In genomic region chr14:69663322-69663686, GRCh38 we compare ENCODE assay signal across 15 cellular contexts. TPM values are rescaled to one million over a fixed set of nuclear protein-coding genes. Genes with fewer than 3 reads are reported as not detected.
DNase-seq lines count a peak whose midpoint lies in the region; ATAC-seq, FAIRE-seq and TF ChIP-seq lines count a peak whose summit lies in the region.
"Had no signal": no experiment of that assay in that cellular context is flagged by ENCODE, and none has a peak within 500 bp of the region (broad histone marks: within the 10 kb centered on the region; RNA-seq: fewer than 3 reads in every experiment).

No MANE protein-coding gene starts in this region.

- no peaks in the 10 kb centered on the region for H3K9me3 Mint-ChIP-seq in stimulated activated naive CD8-positive, alpha-beta T cell treated with anti-CD3 and anti-CD28 coated beads, Interleukin-15, Interleukin-2, amounts not matched to agents 100 ng/mL and 50 ng/mL, for 24 hours
- H3K9me3 Mint-ChIP-seq in stimulated activated naive CD8-positive, alpha-beta T cell treated with anti-CD3 and anti-CD28 coated beads, Interleukin-15, amount 100 ng/mL, for 72 hours: peaks cover 0 to 4% of the 10 kb centered on the region in 2 donors
- no peaks in the 10 kb centered on the region for H3K9me3 Mint-ChIP-seq in natural killer cell
- H3K9me3 Mint-ChIP-seq: CD8-positive, alpha-beta T cell had no signal

- no peak for DNase-seq in stimulated activated naive CD8-positive, alpha-beta T cell treated with anti-CD3 and anti-CD28 coated beads, Interleukin-15, amount 100 ng/mL, for 72 hours
- peak; percentile 20 for DNase-seq in astrocyte of the spinal cord (ENCODE audit: low read depth, low spot score)
- no peak for DNase-seq in natural killer cell
- DNase-seq in frontal cortex (ENCODE audit: low spot score in 2 of 2): no peak
- DNase-seq: CD8-positive, alpha-beta T cell; erythroblast; NCI-H524 treated with DMSO at 0.1 percent for 48 hours; occipital lobe; stimulated activated CD4-positive, alpha-beta T cell treated with anti-CD3 and anti-CD28 coated beads, Interleukin-2, amount 100 ng/mL, for 24 hours had no signal

- TF ChIP-seq CTCF in astrocyte of the spinal cord (IDR thresholded peaks at IDR 0.05; ENCODE audit: low read depth, low read length) (no peak), natural killer cell (IDR thresholded peaks at IDR 0.05) (no peak)

- H3K4me3 Mint-ChIP-seq in stimulated activated naive CD8-positive, alpha-beta T cell treated with anti-CD3 and anti-CD28 coated beads, Interleukin-15, Interleukin-2, amounts not matched to agents 100 ng/mL and 50 ng/mL, for 24 hours: no peak overlapping the region
- no peak overlapping the region for H3K4me3 Mint-ChIP-seq in stimulated activated naive CD8-positive, alpha-beta T cell treated with anti-CD3 and anti-CD28 coated beads, Interleukin-15, amount 100 ng/mL, for 72 hours
- H3K4me3 Mint-ChIP-seq in natural killer cell: no peak overlapping the region
- H3K4me3 Mint-ChIP-seq: CD8-positive, alpha-beta T cell had no signal

- in situ Hi-C loops in astrocyte of the spinal cord (cut with HindIII; ENCODE audit: low sequenced_read_pairs): no loop called here

- no peak overlapping the region for H3K4me3 ChIP-seq in astrocyte of the spinal cord (ENCODE audit: low read depth, low read length)

- H3K4me1 Mint-ChIP-seq in stimulated activated naive CD8-positive, alpha-beta T cell treated with anti-CD3 and anti-CD28 coated beads, Interleukin-15, Interleukin-2, amounts not matched to agents 100 ng/mL and 50 ng/mL, for 24 hours (ENCODE audit: low read depth): peaks cover 98% of the 10 kb centered on the region
- peaks cover 99% of the 10 kb centered on the region for H3K4me1 Mint-ChIP-seq in stimulated activated naive CD8-positive, alpha-beta T cell treated with anti-CD3 and anti-CD28 coated beads, Interleukin-15, amount 100 ng/mL, for 72 hours
- H3K4me1 Mint-ChIP-seq in natural killer cell: peaks cover 95% of the 10 kb centered on the region in 2 donors

- FAIRE-seq in frontal cortex (lab: Jason Lieb, UNC): no peak
- FAIRE-seq: bronchial epithelial cell, keratinocyte had no signal

- no peak for ATAC-seq in stimulated activated naive CD8-positive, alpha-beta T cell treated with anti-CD3 and anti-CD28 coated beads, Interleukin-15, amount 100 ng/mL, for 72 hours
- ATAC-seq in natural killer cell: no peak
- ATAC-seq in esophagus mucosa: no peak
- ATAC-seq in GM21447 (IDR thresholded peaks at IDR 0.05; ENCODE audit: unreplicated experiment): no peak
- ATAC-seq in GM21390 (IDR thresholded peaks at IDR 0.05; ENCODE audit: unreplicated experiment): no peak
- ATAC-seq: CD8-positive, alpha-beta T cell had no signal

- H3K27me3 Mint-ChIP-seq in stimulated activated naive CD8-positive, alpha-beta T cell treated with anti-CD3 and anti-CD28 coated beads, Interleukin-15, Interleukin-2, amounts not matched to agents 100 ng/mL and 50 ng/mL, for 24 hours: no peaks in the 10 kb centered on the region
- no peaks in the 10 kb centered on the region for H3K27me3 Mint-ChIP-seq in stimulated activated naive CD8-positive, alpha-beta T cell treated with anti-CD3 and anti-CD28 coated beads, Interleukin-15, amount 100 ng/mL, for 72 hours
- no peaks in the 10 kb centered on the region for H3K27me3 Mint-ChIP-seq in natural killer cell (ENCODE audit: low read depth in 2 of 2)

- peak overlapping the region; percentile 38 for H3K27ac Mint-ChIP-seq in stimulated activated naive CD8-positive, alpha-beta T cell treated with anti-CD3 and anti-CD28 coated beads, Interleukin-15, Interleukin-2, amounts not matched to agents 100 ng/mL and 50 ng/mL, for 24 hours
- H3K27ac Mint-ChIP-seq in stimulated activated naive CD8-positive, alpha-beta T cell treated with anti-CD3 and anti-CD28 coated beads, Interleukin-15, amount 100 ng/mL, for 72 hours: no peak overlapping the region
- peak overlapping the region; percentile 48 to 87 for H3K27ac Mint-ChIP-seq in natural killer cell
- H3K27ac Mint-ChIP-seq: CD8-positive, alpha-beta T cell had no signal

- H3K36me3 Mint-ChIP-seq in stimulated activated naive CD8-positive, alpha-beta T cell treated with anti-CD3 and anti-CD28 coated beads, Interleukin-15, Interleukin-2, amounts not matched to agents 100 ng/mL and 50 ng/mL, for 24 hours (ENCODE audit: low read depth): peaks cover 61% of the 10 kb centered on the region
- no peaks in the 10 kb centered on the region for H3K36me3 Mint-ChIP-seq in natural killer cell

- intact Hi-C loops in natural killer cell (cut with micrococcal nuclease): no loop called here

RNA-seq across cellular contexts. Expression of gene SUSD6, which starts 51.9 kb away (rescaled TPM):
- total RNA-seq in natural killer cell (100 to 1,000 TPM; 119 to 144 (median 140) TPM), esophagus mucosa (35.2 TPM), frontal cortex (4.9 TPM)

Comparison
In these comparisons a context has a peak if more than half of its experiments do, and no peak if none do; other contexts are left out.
1. H3K27ac Mint-ChIP-seq: peak in stimulated activated naive CD8-positive, alpha-beta T cell treated with anti-CD3 and anti-CD28 coated beads, Interleukin-15, Interleukin-2, amounts not matched to agents 100 ng/mL and 50 ng/mL, for 24 hours (single experiment) and natural killer cell (2 of 2); none in stimulated activated naive CD8-positive, alpha-beta T cell treated with anti-CD3 and anti-CD28 coated beads, Interleukin-15, amount 100 ng/mL, for 72 hours (0 of 2).